7 cellular contexts compared by ENCODE assay signal in genomic region chr17:76384222-76384986, GRCh38.
DNase-seq lines count a peak whose midpoint lies in the region; ATAC-seq and TF ChIP-seq lines count a peak whose summit lies in the region.

SPHK1 (plus strand) TSS chr17:76384609; CDS start chr17:76385645, 1,036 bp downstream.

- peak; percentile 66 for ATAC-seq in HG02642 (IDR thresholded peaks at IDR 0.05; ENCODE audit: poor library complexity, unreplicated experiment)
- ATAC-seq in stimulated activated effector memory CD8-positive, alpha-beta T cell treated with anti-CD3 and anti-CD28 coated beads, Interleukin-12 subunit alpha, Interleukin-12 subunit beta, amount 100 ng/mL, for 72 hours, result peak; percentile 80

- H3K36me3 ChIP-seq in mucosa of rectum (ENCODE audit: control insufficient read depth in 2 of 2, insufficient read depth in 2 of 2, low read length in 2 of 2), result no peaks in the 10 kb centered on the region

- DNase-seq in NCI-H510A (lab: John Stamatoyannopoulos, UW), result peak; percentile 57
- peak; percentile 69 for DNase-seq in activated CD8-positive, alpha-beta memory T cell treated with anti-CD3 and anti-CD28 coated beads, Interleukin-2, amount 50 U/mL, for 4 hours
- DNase-seq in epithelial cell of esophagus (ENCODE audit: low read depth), result peak; percentile 88
- DNase-seq in stimulated activated effector memory CD8-positive, alpha-beta T cell treated with anti-CD3 and anti-CD28 coated beads, Interleukin-12 subunit alpha, Interleukin-12 subunit beta, amount 100 ng/mL, for 72 hours (ENCODE audit: low spot score in 2 of 2), result peak; percentile 73 to 87

- peaks cover 32% of the 10 kb centered on the region for H3K36me3 Mint-ChIP-seq in stimulated activated effector memory CD8-positive, alpha-beta T cell treated with anti-CD3 and anti-CD28 coated beads, Interleukin-12 subunit alpha, Interleukin-12 subunit beta, amount 100 ng/mL, for 72 hours

- H3K9me3 ChIP-seq in mucosa of rectum (ENCODE audit: control insufficient read depth in 2 of 2, low read length in 2 of 2), result no peaks in the 10 kb centered on the region

- H3K27me3 ChIP-seq in mucosa of rectum (ENCODE audit: control insufficient read depth in 2 of 2, insufficient read depth in 2 of 2, low read length in 2 of 2), result peaks cover 0 to 2% of the 10 kb centered on the region in 2 donors

- H3K4me1 Mint-ChIP-seq in stimulated activated effector memory CD8-positive, alpha-beta T cell treated with anti-CD3 and anti-CD28 coated beads, Interleukin-12 subunit alpha, Interleukin-12 subunit beta, amount 100 ng/mL, for 72 hours, result peaks cover 17% of the 10 kb centered on the region

- H3K9ac ChIP-seq in mucosa of rectum (ENCODE audit: low read depth in 1 of 2, low read length in 2 of 2), result peak within 1 kb of the TSS; percentile 56 to 68

- H3K27ac Mint-ChIP-seq in stimulated activated effector memory CD8-positive, alpha-beta T cell treated with anti-CD3 and anti-CD28 coated beads, Interleukin-12 subunit alpha, Interleukin-12 subunit beta, amount 100 ng/mL, for 72 hours, result peak within 1 kb of the TSS; percentile 94

- TF ChIP-seq POLR2A in GM15510 (IDR thresholded peaks at IDR 0.05; ENCODE audit: borderline replicate concordance, extremely low read depth, insufficient read length), result peak; percentile 39

- peak within 1 kb of the TSS; percentile 94 for H3K4me3 Mint-ChIP-seq in stimulated activated effector memory CD8-positive, alpha-beta T cell treated with anti-CD3 and anti-CD28 coated beads, Interleukin-12 subunit alpha, Interleukin-12 subunit beta, amount 100 ng/mL, for 72 hours

- H3K4me3 ChIP-seq in epithelial cell of esophagus (ENCODE audit: low read length) (peak within 1 kb of the TSS; percentile 62), mucosa of rectum (ENCODE audit: low read length in 2 of 2) (peak within 1 kb of the TSS; percentile 67 to 70)

- no peaks in the 10 kb centered on the region for H3K9me3 Mint-ChIP-seq in stimulated activated effector memory CD8-positive, alpha-beta T cell treated with anti-CD3 and anti-CD28 coated beads, Interleukin-12 subunit alpha, Interleukin-12 subunit beta, amount 100 ng/mL, for 72 hours

- no peak for TF ChIP-seq CTCF in epithelial cell of esophagus (IDR thresholded peaks at IDR 0.05; ENCODE audit: insufficient read depth, low read depth, low read length, missing control alignments)

- H3K4me1 ChIP-seq in mucosa of rectum (ENCODE audit: control insufficient read depth in 2 of 2, insufficient read depth in 2 of 2, low read length in 2 of 2), result peaks cover 27 to 32% of the 10 kb centered on the region in 2 donors

- peak within 1 kb of the TSS; percentile 48 to 56 for H3K27ac ChIP-seq in mucosa of rectum (ENCODE audit: low read depth in 2 of 2, low read length in 2 of 2)

Comparison
In these comparisons a context has a peak if more than half of its experiments do, and no peak if none do; other contexts are left out.
1. Peak in every context shown above with its lines: DNase-seq, ATAC-seq, H3K4me3 ChIP-seq and H3K27ac ChIP-seq.